ENCODE assay signal across 26 cellular contexts in the genomic region with DNA sequence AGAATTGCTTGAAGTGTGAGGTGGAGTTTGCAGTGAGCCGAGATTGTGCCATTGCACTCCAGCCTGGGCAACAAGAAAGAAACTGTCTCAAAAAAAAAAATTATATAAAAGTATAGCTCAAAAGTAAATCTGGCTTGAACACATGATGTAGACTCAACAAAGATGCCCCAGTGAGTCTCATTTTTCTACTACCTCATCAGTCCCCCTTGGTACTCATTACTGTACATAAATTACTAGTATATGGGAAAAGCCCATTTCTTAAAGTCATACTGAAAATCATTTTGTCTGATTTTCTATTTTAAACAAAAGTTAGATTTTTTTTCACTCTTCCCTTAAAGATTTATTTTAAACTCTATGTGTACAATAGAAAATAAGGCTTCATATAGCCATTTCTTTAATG.
"Had no signal": no experiment of that assay in that cellular context is flagged by ENCODE, and none has a peak within 500 bp of the region (broad histone marks: within the 10 kb centered on the region; RNA-seq: fewer than 3 reads in every experiment).

No MANE protein-coding gene starts in this region.

- H3K27ac Mint-ChIP-seq: activated B cell treated with CpG ODN at 0.5 μM for 24 hours; activated CD4-positive, alpha-beta memory T cell treated with anti-CD3 and anti-CD28 coated beads, Interleukin-2, amount 10 ng/mL, durations not matched to agents 7 days and 5 days; activated CD4-positive, alpha-beta T cell treated with anti-CD3 and anti-CD28 coated beads, Interleukin-2, amount 10 ng/mL, durations not matched to agents 7 days and 5 days; activated naive CD4-positive, alpha-beta T cell treated with anti-CD3 and anti-CD28 coated beads for 36 hours; activated naive CD8-positive, alpha-beta T cell treated with anti-CD3 and anti-CD28 coated beads, Interleukin-2, amount 10 ng/mL, durations not matched to agents 7 days and 5 days; activated T-cell treated with anti-CD3 and anti-CD28 coated beads, Interleukin-2, amount 50 U/mL, for 24 hours had no signal

- H3K27me3 Mint-ChIP-seq: activated B cell treated with CpG ODN at 0.5 μM for 24 hours; activated CD4-positive, alpha-beta memory T cell treated with anti-CD3 and anti-CD28 coated beads, Interleukin-2, amount 10 ng/mL, durations not matched to agents 7 days and 5 days; activated CD4-positive, alpha-beta T cell treated with anti-CD3 and anti-CD28 coated beads, Interleukin-2, amount 10 ng/mL, durations not matched to agents 7 days and 5 days; activated naive CD8-positive, alpha-beta T cell treated with anti-CD3 and anti-CD28 coated beads, Interleukin-2, amount 10 ng/mL, durations not matched to agents 7 days and 5 days; activated T-cell treated with anti-CD3 and anti-CD28 coated beads, Interleukin-2, amount 50 U/mL, for 24 hours; T-helper 17 cell had no signal

- H3K4me3 Mint-ChIP-seq: activated B cell treated with CpG ODN at 0.5 μM for 24 hours; activated CD4-positive, alpha-beta memory T cell treated with anti-CD3 and anti-CD28 coated beads, Interleukin-2, amount 10 ng/mL, durations not matched to agents 7 days and 5 days; activated CD4-positive, alpha-beta T cell treated with anti-CD3 and anti-CD28 coated beads, Interleukin-2, amount 10 ng/mL, durations not matched to agents 7 days and 5 days; activated naive CD4-positive, alpha-beta T cell treated with anti-CD3 and anti-CD28 coated beads for 36 hours; activated T-cell treated with anti-CD3 and anti-CD28 coated beads, Interleukin-2, amount 50 U/mL, for 24 hours; T-helper 17 cell had no signal

- H3K4me1 Mint-ChIP-seq: activated B cell treated with CpG ODN at 0.5 μM for 24 hours had no signal

- ATAC-seq: T-helper 17 cell had no signal

- H3K9me3 Mint-ChIP-seq: activated B cell treated with CpG ODN at 0.5 μM for 24 hours; activated CD4-positive, alpha-beta memory T cell treated with anti-CD3 and anti-CD28 coated beads, Interleukin-2, amount 10 ng/mL, durations not matched to agents 7 days and 5 days; activated naive CD4-positive, alpha-beta T cell treated with anti-CD3 and anti-CD28 coated beads for 36 hours; activated naive CD8-positive, alpha-beta T cell treated with anti-CD3 and anti-CD28 coated beads, Interleukin-2, amount 10 ng/mL, durations not matched to agents 7 days and 5 days; activated T-cell treated with anti-CD3 and anti-CD28 coated beads, Interleukin-2, amount 50 U/mL, for 24 hours had no signal

- DNase-seq: activated B cell treated with CpG ODN at 0.5 μM for 24 hours; activated CD4-positive, alpha-beta memory T cell treated with anti-CD3 and anti-CD28 coated beads, Interleukin-2, amount 10 ng/mL, durations not matched to agents 7 days and 5 days; activated CD4-positive, alpha-beta T cell treated with anti-CD3 and anti-CD28 coated beads for 1 hour; activated CD4-positive, alpha-beta T cell treated with anti-CD3 and anti-CD28 coated beads, Interleukin-2, amount 10 ng/mL, durations not matched to agents 7 days and 5 days; activated CD8-positive, alpha-beta memory T cell treated with anti-CD3 and anti-CD28 coated beads, Interleukin-2, amount 50 U/mL, for 48 hours; activated gamma-delta T cell; activated naive CD4-positive, alpha-beta T cell treated with anti-CD3 and anti-CD28 coated beads for 36 hours; activated naive CD8-positive, alpha-beta T cell treated with anti-CD3 and anti-CD28 coated beads, Interleukin-2, amount 10 ng/mL, durations not matched to agents 7 days and 5 days; activated T-cell treated with anti-CD3 and anti-CD28 coated beads, Interleukin-2, amount 50 U/mL, for 24 hours; adrenal gland; anterior cingulate cortex; caudate nucleus; colonic mucosa; Karpas-422; MM.1S; NCI-H1105 treated with DMSO at 0.1 percent for 48 hours; NCI-H1436 treated with DMSO at 0.1 percent for 48 hours; NCI-H187; NCI-H2081; NCI-H510A treated with DMSO at 0.1 percent for 48 hours; NCI-H69; NK-92 treated with Interleukin-12 subunit alpha and Interleukin-12 subunit beta, amount 100 ng/mL, for 24 hours; PC-9; SIG-M5; T-helper 17 cell; T-helper 9 cell had no signal
